In the genomic region with DNA sequence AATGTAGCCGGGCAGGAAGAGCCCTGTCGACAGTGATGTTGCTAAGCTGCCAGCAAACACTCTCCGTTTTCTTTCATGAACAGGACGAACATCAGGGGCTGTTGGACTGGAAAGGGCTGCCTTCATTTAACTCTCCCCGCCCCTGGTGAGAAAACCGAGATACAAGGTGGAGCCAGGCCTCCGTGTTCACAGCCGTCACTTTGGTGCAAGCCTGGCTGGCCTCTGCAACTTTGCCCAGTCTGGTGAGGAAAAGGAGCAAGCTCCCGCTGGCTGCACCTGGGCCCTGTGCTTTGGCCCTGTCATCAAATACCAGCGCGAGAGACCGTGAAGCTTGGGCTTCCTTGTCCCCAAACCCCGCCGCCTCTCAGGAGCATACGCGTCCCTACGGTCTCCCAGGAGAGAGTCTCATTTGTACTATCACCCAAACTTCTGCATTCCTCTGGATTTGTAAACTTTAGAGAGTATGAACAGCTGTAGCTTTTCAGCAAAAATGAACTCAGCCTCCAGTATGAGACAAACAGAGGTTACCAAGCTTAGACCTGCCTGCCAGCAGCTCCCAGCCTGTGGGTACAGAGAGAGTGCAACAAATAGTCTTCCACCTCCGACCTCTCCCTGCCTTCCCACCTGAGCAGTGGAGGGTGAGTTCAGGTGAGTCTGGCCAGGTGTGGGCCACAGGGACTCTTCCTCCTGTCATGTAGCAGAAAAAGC, we compare ENCODE assay signal across 19 cellular contexts.
A peak's percentile ranks its signal among the peaks of the same experiment; 100 is the strongest.
DNase-seq lines count a peak whose midpoint lies in the region; ATAC-seq and TF ChIP-seq lines count a peak whose summit lies in the region.
"Had no signal": no experiment of that assay in that cellular context is flagged by ENCODE, and none has a peak within 500 bp of the region (broad histone marks: within the 10 kb centered on the region; RNA-seq: fewer than 3 reads in every experiment).

No MANE protein-coding gene starts in this region.

- no peak overlapping the region for H2BK12ac ChIP-seq in neuronal stem cell (ENCODE audit: low read length)

- no peaks in the 10 kb centered on the region for H3K36me3 ChIP-seq in A673 (ENCODE audit: insufficient read depth, low read length, poor library complexity, severe bottlenecking)
- no peaks in the 10 kb centered on the region for H3K36me3 ChIP-seq in hepatocyte (replicated peaks; ENCODE audit: insufficient read depth, low read depth)
- H3K36me3 ChIP-seq in neuronal stem cell (replicated peaks in 1 of 2; ENCODE audit: control insufficient read depth in 2 of 2, insufficient read depth in 2 of 2, low read length in 2 of 2): no peaks in the 10 kb centered on the region
- H3K36me3 ChIP-seq: MG63, thoracic aorta had no signal

- H3K23ac ChIP-seq in neuronal stem cell (ENCODE audit: low read depth, low read length, poor library complexity): no peak overlapping the region

- ATAC-seq in GM21737 (IDR thresholded peaks at IDR 0.05; ENCODE audit: unreplicated experiment): no peak
- ATAC-seq: activated CD8-positive, alpha-beta T cell treated with anti-CD3 and anti-CD28 coated beads for 36 hours had no signal

- no peak overlapping the region for H2BK15ac ChIP-seq in neuronal stem cell (ENCODE audit: low read length)

- TF ChIP-seq CTCF in A673 (conservative IDR thresholded peaks at IDR 0.05; ENCODE audit: low read depth, low read length) (no peak), coronary artery (IDR thresholded peaks at IDR 0.05) (no peak), hepatocyte (IDR thresholded peaks at IDR 0.05; ENCODE audit: poor library complexity) (no peak)

- H2BK5ac ChIP-seq in neuronal stem cell (ENCODE audit: low read length): no peak overlapping the region

- H3K9ac ChIP-seq in neuronal stem cell (ENCODE audit: low read depth, low read length, poor library complexity): no peak overlapping the region

- no TSS peak for BruUV-seq in A673 (replicated peaks; lab: Mats Ljungman, UMichigan)

- DNase-seq in A673 (ENCODE audit: low spot score): no peak
- no peak for DNase-seq in coronary artery (ENCODE audit: low spot score)
- DNase-seq in hepatocyte (ENCODE audit: low spot score): no peak
- DNase-seq in neuronal stem cell (ENCODE audit: low spot score): peak; percentile 18
- DNase-seq in NCI-H2171 treated with DMSO at 0.1 percent for 48 hours (lab: John Stamatoyannopoulos, UW): no peak
- DNase-seq in NCI-H187 treated with DMSO at 0.1 percent for 48 hours (lab: John Stamatoyannopoulos, UW): no peak
- DNase-seq in NCI-H2171 (lab: John Stamatoyannopoulos, UW): no peak
- DNase-seq: 8988T; activated CD8-positive, alpha-beta T cell treated with anti-CD3 and anti-CD28 coated beads for 36 hours; activated T-cell treated with anti-CD3 and anti-CD28 coated beads, Interleukin-2, amount 50 U/mL, for 48 hours; effector memory CD4-positive, alpha-beta T cell; MG63; NCI-H1694; stimulated activated CD4-positive, alpha-beta T cell treated with anti-CD3 and anti-CD28 coated beads, Interleukin-4, amount 100 ng/mL, for 24 hours; stimulated activated CD8-positive, alpha-beta memory T cell treated with anti-CD3 and anti-CD28 coated beads, Interleukin-4, amount 100 ng/mL, for 48 hours had no signal

- H3K4me1 ChIP-seq in A673 (ENCODE audit: insufficient read depth, low read length, poor library complexity, severe bottlenecking) (peaks cover 55% of the 10 kb centered on the region), hepatocyte (ENCODE audit: insufficient read depth) (peaks cover 9% of the 10 kb centered on the region), neuronal stem cell (ENCODE audit: control insufficient read depth in 2 of 2, insufficient read depth in 1 of 2, low read depth in 1 of 2, low read length in 2 of 2) (peaks cover 9 to 12% of the 10 kb centered on the region in 2 donors)

- no peak overlapping the region for H2AK5ac ChIP-seq in neuronal stem cell (ENCODE audit: low read depth, low read length)

- POLR2A ChIA-PET in A673 (lab: Charles Lee; ENCODE audit: low non-redundant PET): no interaction called here

- intact Hi-C loops in A673 (cut with micrococcal nuclease; ENCODE audit: unreplicated experiment): loop anchor here (10.0 kb wide), 1 partner anchor 387 kb away; no protein-coding TSS in a partner anchor

- H3K9me2 ChIP-seq in hepatocyte (replicated peaks; ENCODE audit: insufficient read depth): no peaks in the 10 kb centered on the region

- H4K20me1 ChIP-seq in hepatocyte (ENCODE audit: insufficient read depth, poor library complexity, severe bottlenecking): no peaks in the 10 kb centered on the region

- no peaks in the 10 kb centered on the region for H3K79me1 ChIP-seq in neuronal stem cell (ENCODE audit: low read depth, low read length)

- H2BK120ac ChIP-seq in neuronal stem cell (ENCODE audit: low read depth, low read length): peak overlapping the region; percentile 27

- no peak overlapping the region for H4K8ac ChIP-seq in neuronal stem cell (ENCODE audit: low read depth, low read length)

- no peak overlapping the region for H3K4me3 ChIP-seq in A673 (ENCODE audit: low read depth, low read length, poor library complexity, severe bottlenecking)
- peak overlapping the region; percentile 16 for H3K4me3 ChIP-seq in coronary artery
- no peak overlapping the region for H3K4me3 ChIP-seq in hepatocyte
- H3K4me3 ChIP-seq in neuronal stem cell (ENCODE audit: low read length in 2 of 2): no peak overlapping the region
- H3K4me3 ChIP-seq: lung, MG63, thoracic aorta had no signal

- H3K4ac ChIP-seq in neuronal stem cell (ENCODE audit: low read length): no peak overlapping the region

- peak overlapping the region; percentile 31 for H3K27ac ChIP-seq in A673 (ENCODE audit: low read depth, low read length, poor library complexity, severe bottlenecking)
- peak overlapping the region; percentile 30 for H3K27ac ChIP-seq in coronary artery
- H3K27ac ChIP-seq in hepatocyte: peak overlapping the region; percentile 47
- peak overlapping the region; percentile 9 for H3K27ac ChIP-seq in neuronal stem cell (replicated peaks; ENCODE audit: low read length)
- H3K27ac ChIP-seq: thoracic aorta, VCaP had no signal

- no peak overlapping the region for H2AFZ ChIP-seq in hepatocyte
- H2AFZ ChIP-seq in neuronal stem cell (ENCODE audit: low read length): peak overlapping the region; percentile 80

- H3K4me2 ChIP-seq in hepatocyte (peak overlapping the region; percentile 43), neuronal stem cell (ENCODE audit: insufficient read depth, low read length, poor library complexity, severe bottlenecking) (no peak overlapping the region)

- H3K27me3 ChIP-seq in A673 (replicated peaks; ENCODE audit: insufficient read depth, low read depth, low read length, poor library complexity): no peaks in the 10 kb centered on the region
- peaks cover 9% of the 10 kb centered on the region for H3K27me3 ChIP-seq in hepatocyte
- no peaks in the 10 kb centered on the region for H3K27me3 ChIP-seq in neuronal stem cell (ENCODE audit: control insufficient read depth in 3 of 3, insufficient read depth in 3 of 3, low read depth in 1 of 3, low read length in 3 of 3)
- H3K27me3 ChIP-seq: MG63 had no signal

- H3K79me2 ChIP-seq in hepatocyte: no peaks in the 10 kb centered on the region

- no peaks in the 10 kb centered on the region for H3K9me3 ChIP-seq in A673 (ENCODE audit: low read depth, low read length, poor library complexity, severe bottlenecking)
- no peaks in the 10 kb centered on the region for H3K9me3 ChIP-seq in hepatocyte (ENCODE audit: low read depth)
- H3K9me3 ChIP-seq in neuronal stem cell (replicated peaks in 1 of 2; ENCODE audit: control insufficient read depth in 2 of 2, insufficient read depth in 1 of 2, low read depth in 1 of 2, low read length in 2 of 2): no peaks in the 10 kb centered on the region
- H3K9me3 ChIP-seq: MG63, thoracic aorta had no signal

- CTCF ChIA-PET in A673 (lab: Charles Lee): interaction anchor here (1.2 kb wide), 1 partner anchor 9 kb away, joined by 3 read pairs; no protein-coding TSS in a partner anchor

- no peak overlapping the region for H3K14ac ChIP-seq in neuronal stem cell (ENCODE audit: low read length)

- 44% methylated on average over 18 of the region's 18 CpGs for WGBS in hepatocyte (ENCODE audit: low lambda C conversion rate, missing lambda C conversion rate)
- WGBS in neuronal stem cell (ENCODE audit: extremely low coverage in 2 of 2, insufficient read length in 2 of 2, insufficient replicate concordance in 1 of 2), 2 donors: no CpG with 5 or more reads among the region's 18 CpGs

- H4K91ac ChIP-seq in neuronal stem cell (ENCODE audit: low read depth, low read length, poor library complexity): no peak overlapping the region

- peak overlapping the region; percentile 63 for H3K18ac ChIP-seq in neuronal stem cell (ENCODE audit: low read length)
